11 cellular contexts compared by ENCODE assay signal in genomic region chr3:117788086-117788485, GRCh38.
DNase-seq lines count a peak whose midpoint lies in the region; ATAC-seq and TF ChIP-seq lines count a peak whose summit lies in the region.
"Had no signal": no experiment of that assay in that cellular context is flagged by ENCODE, and none has a peak within 500 bp of the region (broad histone marks: within the 10 kb centered on the region; RNA-seq: fewer than 3 reads in every experiment).

No MANE protein-coding gene starts in this region.

- ATAC-seq in GM21390 (IDR thresholded peaks at IDR 0.05; ENCODE audit: unreplicated experiment) (no peak), GM18517 (IDR thresholded peaks at IDR 0.05; ENCODE audit: unreplicated experiment) (no peak)

- H3K36me3 Mint-ChIP-seq in chondrocyte (ENCODE audit: low read depth), result no peaks in the 10 kb centered on the region
- H3K36me3 Mint-ChIP-seq in nephron progenitor cell (ENCODE audit: low read depth), result no peaks in the 10 kb centered on the region

- H3K4me1 Mint-ChIP-seq in chondrocyte (ENCODE audit: low read depth), result peaks cover 49% of the 10 kb centered on the region
- peaks cover 10% of the 10 kb centered on the region for H3K4me1 Mint-ChIP-seq in nephron progenitor cell

- H3K27me3 Mint-ChIP-seq in chondrocyte (ENCODE audit: low read depth), result no peaks in the 10 kb centered on the region
- H3K27me3 Mint-ChIP-seq in nephron progenitor cell (ENCODE audit: low read depth, poor library complexity), result peaks cover 8% of the 10 kb centered on the region

- in situ Hi-C loops in GM13976 (cut with MboI; ENCODE audit: low sequenced_read_pairs, unreplicated experiment), result no loop called here

- H3K4me3 ChIP-seq in MG63, result no peak overlapping the region
- H3K4me3 ChIP-seq: coronary artery had no signal

- H3K9me3 ChIP-seq in MG63, result no peaks in the 10 kb centered on the region

- DNase-seq in D341Med (ENCODE audit: low spot score) (peak; percentile 17), MG63 (peak; percentile 83), chondrocyte (ENCODE audit: low spot score) (no peak), nephron progenitor cell (no peak), GM13976 (ENCODE audit: low spot score) (no peak)
- DNase-seq in activated naive CD4-positive, alpha-beta T cell treated with Interleukin-2 at 50 U/mL for 16 hours, result no peak
- DNase-seq: activated CD8-positive, alpha-beta memory T cell treated with anti-CD3 and anti-CD28 coated beads, Interleukin-2, amount 50 U/mL, for 4 hours; NCI-H2081 had no signal

- no peaks in the 10 kb centered on the region for H3K36me3 ChIP-seq in MG63

- H3K27me3 ChIP-seq in MG63, result no peaks in the 10 kb centered on the region

- H3K27ac Mint-ChIP-seq in chondrocyte (ENCODE audit: unreplicated experiment), result peak overlapping the region; percentile 71
- H3K27ac Mint-ChIP-seq in nephron progenitor cell, result peak overlapping the region; percentile 69

- peaks cover 2% of the 10 kb centered on the region for H3K9me3 Mint-ChIP-seq in chondrocyte (ENCODE audit: low read depth)
- H3K9me3 Mint-ChIP-seq in nephron progenitor cell, result no peaks in the 10 kb centered on the region

- H3K4me3 Mint-ChIP-seq in chondrocyte (ENCODE audit: unreplicated experiment) (no peak overlapping the region), nephron progenitor cell (no peak overlapping the region)

- TF ChIP-seq CTCF in chondrocyte (IDR thresholded peaks at IDR 0.05), result no peak
- no peak for TF ChIP-seq CTCF in nephron progenitor cell (IDR thresholded peaks at IDR 0.05)
- TF ChIP-seq CTCF in GM13976 (IDR thresholded peaks at IDR 0.05; ENCODE audit: borderline replicate concordance, control extremely low read depth, extremely low read depth, insufficient read depth, missing control alignments), result no peak

Comparison
In these comparisons a context has a peak if more than half of its experiments do, and no peak if none do; other contexts are left out.
1. DNase-seq: peak in D341Med (single experiment) and MG63 (single experiment); none in chondrocyte (single experiment), nephron progenitor cell (single experiment), GM13976 (single experiment) and activated naive CD4-positive, alpha-beta T cell treated with Interleukin-2 at 50 U/mL for 16 hours (single experiment).